In the genomic region with DNA sequence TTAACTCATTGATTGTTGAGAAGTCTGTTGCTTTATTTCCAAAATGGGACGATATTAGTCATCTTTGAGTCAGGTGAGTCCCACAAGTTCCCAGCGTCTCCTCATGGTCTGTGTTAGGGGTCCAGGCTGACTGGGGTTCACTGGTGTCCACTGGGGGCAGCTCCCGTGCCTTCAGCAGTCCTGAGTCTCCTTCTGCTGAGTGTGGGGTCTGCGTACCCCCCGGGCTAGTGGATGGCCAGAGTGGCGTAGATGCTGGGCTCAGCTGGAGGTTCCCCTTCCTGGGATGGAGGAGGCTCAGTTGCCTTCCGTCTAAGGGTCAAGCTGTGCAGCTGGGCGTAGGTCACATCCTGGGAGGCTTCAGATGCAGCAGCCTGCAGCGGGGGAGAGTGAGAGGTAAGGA, we compare ENCODE assay signal across 24 cellular contexts. TPM values are rescaled to one million over a fixed set of nuclear protein-coding genes. Genes with fewer than 3 reads are reported as not detected.
DNase-seq lines count a peak whose midpoint lies in the region; ATAC-seq and TF ChIP-seq lines count a peak whose summit lies in the region.
"Had no signal": no experiment of that assay in that cellular context is flagged by ENCODE, and none has a peak within 500 bp of the region (broad histone marks: within the 10 kb centered on the region; RNA-seq: fewer than 3 reads in every experiment).

No MANE protein-coding gene starts in this region.

- no peak overlapping the region for H3K4me3 Mint-ChIP-seq in activated T-cell treated with anti-CD3 and anti-CD28 coated beads, Interleukin-2, amount 50 U/mL, for 24 hours
- H3K4me3 Mint-ChIP-seq in nephron progenitor cell (no peak overlapping the region), osteocyte (ENCODE audit: unreplicated experiment) (no peak overlapping the region)
- H3K4me3 Mint-ChIP-seq: CD4-positive, alpha-beta memory T cell; GM23338; HFFc6 had no signal

- H3K9me3 Mint-ChIP-seq in activated T-cell treated with anti-CD3 and anti-CD28 coated beads, Interleukin-2, amount 50 U/mL, for 24 hours, result no peaks in the 10 kb centered on the region
- H3K9me3 Mint-ChIP-seq in nephron progenitor cell (peaks cover 15% of the 10 kb centered on the region), osteocyte (ENCODE audit: unreplicated experiment) (no peaks in the 10 kb centered on the region)
- H3K9me3 Mint-ChIP-seq: HFFc6 had no signal

- no peaks in the 10 kb centered on the region for H3K4me1 ChIP-seq in foreskin keratinocyte
- no peaks in the 10 kb centered on the region for H3K4me1 ChIP-seq in tibial nerve
- H3K4me1 ChIP-seq: A549 had no signal

- TF ChIP-seq EP300 in tibial nerve (IDR thresholded peaks at IDR 0.05), result no peak

- peaks cover 0 to 14% (median 0%) of the 10 kb centered on the region in 3 donors for H3K36me3 ChIP-seq in tibial nerve

- H3K27ac Mint-ChIP-seq in activated T-cell treated with anti-CD3 and anti-CD28 coated beads, Interleukin-2, amount 50 U/mL, for 24 hours, result peak overlapping the region; percentile 29
- H3K27ac Mint-ChIP-seq in nephron progenitor cell, result peak overlapping the region; percentile 55
- peak overlapping the region; percentile 56 for H3K27ac Mint-ChIP-seq in osteocyte (ENCODE audit: unreplicated experiment)
- H3K27ac Mint-ChIP-seq: CD4-positive, alpha-beta memory T cell; GM23338; HFFc6 had no signal

- H3K4me1 Mint-ChIP-seq in activated T-cell treated with anti-CD3 and anti-CD28 coated beads, Interleukin-2, amount 50 U/mL, for 24 hours (ENCODE audit: low read depth), result no peaks in the 10 kb centered on the region
- H3K4me1 Mint-ChIP-seq in nephron progenitor cell, result peaks cover 50% of the 10 kb centered on the region
- H3K4me1 Mint-ChIP-seq in osteocyte (ENCODE audit: unreplicated experiment), result peaks cover 14% of the 10 kb centered on the region
- H3K4me1 Mint-ChIP-seq: GM23338 had no signal

- H3K36me3 Mint-ChIP-seq in activated T-cell treated with anti-CD3 and anti-CD28 coated beads, Interleukin-2, amount 50 U/mL, for 24 hours (ENCODE audit: low read depth), result peaks cover 29% of the 10 kb centered on the region
- H3K36me3 Mint-ChIP-seq in nephron progenitor cell (ENCODE audit: low read depth) (peaks cover 30% of the 10 kb centered on the region), osteocyte (ENCODE audit: unreplicated experiment) (no peaks in the 10 kb centered on the region)

- H3K4me3 ChIP-seq in tibial nerve, result no peak overlapping the region
- H3K4me3 ChIP-seq: A549, GM23338 had no signal

- H3K27me3 ChIP-seq in foreskin keratinocyte, result no peaks in the 10 kb centered on the region
- peaks cover 0 to 1% of the 10 kb centered on the region in 2 donors for H3K27me3 ChIP-seq in tibial nerve

- H3K27me3 Mint-ChIP-seq in activated T-cell treated with anti-CD3 and anti-CD28 coated beads, Interleukin-2, amount 50 U/mL, for 24 hours, result peaks cover 3% of the 10 kb centered on the region
- H3K27me3 Mint-ChIP-seq in nephron progenitor cell (ENCODE audit: low read depth, poor library complexity) (peaks cover 4% of the 10 kb centered on the region), osteocyte (ENCODE audit: unreplicated experiment) (no peaks in the 10 kb centered on the region)
- H3K27me3 Mint-ChIP-seq: CD4-positive, alpha-beta memory T cell had no signal

- no peaks in the 10 kb centered on the region for H3K9me3 ChIP-seq in tibial nerve
- H3K9me3 ChIP-seq: A549 had no signal

- no peak for TF ChIP-seq CTCF in nephron progenitor cell (IDR thresholded peaks at IDR 0.05)
- no peak for TF ChIP-seq CTCF in osteocyte (IDR thresholded peaks at IDR 0.05)
- no peak for TF ChIP-seq CTCF in foreskin keratinocyte (conservative IDR thresholded peaks at IDR 0.05)
- no peak for TF ChIP-seq CTCF in tibial nerve (IDR thresholded peaks at IDR 0.05)
- no peak for TF ChIP-seq CTCF in GM10266 (IDR thresholded peaks at IDR 0.05; ENCODE audit: control insufficient read depth, insufficient read depth, low read depth, missing control alignments)

- H3K27ac ChIP-seq in foreskin keratinocyte, result no peak overlapping the region
- no peak overlapping the region for H3K27ac ChIP-seq in tibial nerve
- H3K27ac ChIP-seq: 22Rv1, A549, C4-2B, HL-60 had no signal

- ATAC-seq in foreskin keratinocyte, result no peak
- ATAC-seq in HG03565 (IDR thresholded peaks at IDR 0.05; ENCODE audit: unreplicated experiment), result no peak
- ATAC-seq: A549, GM23338, HCT116 had no signal

- 74% methylated on average over 6 to 9 of the region's 9 CpGs for WGBS in tibial nerve, 2 donors

- TF ChIP-seq POLR2A in tibial nerve (IDR thresholded peaks at IDR 0.05), result no peak

- DNase-seq in activated T-cell treated with anti-CD3 and anti-CD28 coated beads, Interleukin-2, amount 50 U/mL, for 24 hours, result no peak
- DNase-seq in activated T-cell treated with anti-CD3 and anti-CD28 coated beads, Interleukin-2, amount 50 U/mL, for 1 hour, result no peak
- no peak for DNase-seq in nephron progenitor cell
- no peak for DNase-seq in osteocyte (ENCODE audit: extremely low spot score, unreplicated experiment)
- no peak for DNase-seq in foreskin keratinocyte
- DNase-seq in tibial nerve (ENCODE audit: low spot score in 2 of 2), result no peak
- DNase-seq in GM10266 (ENCODE audit: extremely low spot score), result no peak
- DNase-seq: AML-193; CD4-positive, alpha-beta memory T cell; DMS153; DMS79; GDM1; HFFc6; IMR-90 had no signal

RNA-seq across cellular contexts. Expression of a gene that starts 5.9 kb away (rescaled TPM):
- total RNA-seq in osteocyte, result not detected in 2 replicates
- not detected in 2 replicates for total RNA-seq in foreskin keratinocyte
- 0.03 TPM in 1 of 2 replicates, not detected in the other for polyA plus RNA-seq in foreskin keratinocyte
- 10 to 100 TPM in 2 of 4 donors, 1 to 10 TPM in 2; 4.4 to 98.1 (median 16.5) TPM for total RNA-seq in tibial nerve
- total RNA-seq: Daoy, GM23338, HFFc6, HT1080, IMR-90 had no signal
- polyA plus RNA-seq: A549, BJ, GM23338, IMR-90 had no signal

RNA-seq across cellular contexts. Expression of a gene that starts 16.2 kb away (rescaled TPM):
- total RNA-seq in osteocyte, result 1,011 TPM in 2 replicates
- 1,345 and 1,415 TPM in 2 replicates for total RNA-seq in foreskin keratinocyte
- polyA plus RNA-seq in foreskin keratinocyte, result 2,319 and 2,496 TPM in 2 replicates
- 1,000 to 10,000 TPM; 1,361 to 2,045 (median 1,633) TPM for total RNA-seq in tibial nerve

RNA-seq across cellular contexts. Expression of a gene that starts 25.7 kb away (rescaled TPM):
- not detected in 2 replicates for total RNA-seq in osteocyte
- total RNA-seq in foreskin keratinocyte, result not detected in 2 replicates
- polyA plus RNA-seq in foreskin keratinocyte, result not detected in 2 replicates
- total RNA-seq in tibial nerve, result 10 to 100 TPM in 1 of 4 donors, 1 to 10 TPM in 1, under 1 TPM in 2; 0.22 to 10.2 (median 0.90) TPM
- total RNA-seq: Daoy, GM23338, HFFc6, HT1080, IMR-90 had no signal
- polyA plus RNA-seq: A549, BJ, GM23338, IMR-90 had no signal

RNA-seq across cellular contexts. Expression of a gene that starts 25.8 kb away (rescaled TPM):
- 51.1 and 53.7 TPM in 2 replicates for total RNA-seq in osteocyte
- 95.4 and 102 TPM in 2 replicates for total RNA-seq in foreskin keratinocyte
- 122 and 125 TPM in 2 replicates for polyA plus RNA-seq in foreskin keratinocyte
- 10 to 100 TPM; 37.3 to 70.8 (median 49.6) TPM for total RNA-seq in tibial nerve

RNA-seq across cellular contexts. Expression of a gene that starts 27.5 kb away (rescaled TPM):
- total RNA-seq in osteocyte (81.8 and 85.2 TPM in 2 replicates), foreskin keratinocyte (71.4 and 86.0 TPM in 2 replicates), tibial nerve (10 to 100 TPM; 45.0 to 94.5 (median 50.2) TPM)
- 89.5 and 92.1 TPM in 2 replicates for polyA plus RNA-seq in foreskin keratinocyte
